Comparison of ENCODE assay signal across 20 cellular contexts in the genomic region with DNA sequence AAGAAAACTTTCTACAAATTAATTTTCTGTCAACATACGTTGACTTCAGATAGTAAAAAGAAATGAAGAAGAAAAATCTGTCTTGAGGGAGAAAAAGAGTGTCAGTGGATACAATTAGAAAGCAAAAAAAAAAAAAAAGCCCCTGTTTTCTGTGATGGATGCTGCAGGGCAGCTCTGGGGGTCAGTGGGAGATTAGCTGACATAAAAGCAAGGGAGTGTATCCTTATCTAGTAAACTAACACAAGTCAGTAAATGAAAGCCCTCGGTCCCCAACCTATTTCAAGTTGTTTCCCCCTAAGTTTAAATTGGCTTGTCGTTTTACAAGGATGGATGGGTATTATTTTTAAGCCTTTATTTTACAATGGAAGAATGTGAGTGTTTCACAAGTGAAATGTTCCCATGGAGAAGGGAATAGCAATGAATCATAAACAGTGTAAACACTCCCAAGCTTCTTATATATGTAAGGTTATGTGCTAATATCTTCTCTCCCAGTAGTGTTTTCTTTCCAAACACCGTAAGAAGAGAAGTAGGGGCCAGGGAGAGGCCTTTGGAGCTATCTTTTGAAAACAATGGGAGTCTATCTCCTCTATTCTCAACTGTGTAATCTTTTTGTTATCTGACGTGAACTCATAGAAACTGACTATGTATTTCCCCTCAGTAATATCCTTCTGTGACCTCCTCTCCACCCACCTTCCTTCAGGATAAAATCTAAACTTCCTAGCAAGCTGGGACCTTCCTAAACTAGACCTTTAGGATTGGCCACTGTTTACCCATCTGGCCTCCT.
DNase-seq lines count a peak whose midpoint lies in the region; ATAC-seq, FAIRE-seq and TF ChIP-seq lines count a peak whose summit lies in the region.
"Had no signal": no experiment of that assay in that cellular context is flagged by ENCODE, and none has a peak within 500 bp of the region (broad histone marks: within the 10 kb centered on the region; RNA-seq: fewer than 3 reads in every experiment).

No MANE protein-coding gene starts in this region.

- no peaks in the 10 kb centered on the region for H3K36me3 Mint-ChIP-seq in astrocyte (ENCODE audit: low read depth, unreplicated experiment)

- H4K20me1 ChIP-seq in astrocyte (ENCODE audit: insufficient read depth, low read length) = no peaks in the 10 kb centered on the region
- H4K20me1 ChIP-seq in hepatocyte (ENCODE audit: insufficient read depth, poor library complexity, severe bottlenecking) = no peaks in the 10 kb centered on the region

- H3K36me3 ChIP-seq in astrocyte (ENCODE audit: insufficient read depth, low read length) (no peaks in the 10 kb centered on the region), hepatocyte (replicated peaks; ENCODE audit: insufficient read depth, low read depth) (no peaks in the 10 kb centered on the region), skeletal muscle satellite cell (ENCODE audit: insufficient read depth, low read length) (no peaks in the 10 kb centered on the region)
- H3K36me3 ChIP-seq: suprapubic skin had no signal

- POLR2A ChIA-PET in HEK293T (lab: Yijun Ruan, JAX) = interaction anchor here (1.4 kb wide), 1 partner anchor 10 kb away, joined by 4 read pairs; no protein-coding TSS in a partner anchor

- no peak overlapping the region for H2AFZ ChIP-seq in astrocyte (ENCODE audit: low read depth, low read length)
- H2AFZ ChIP-seq in hepatocyte = no peak overlapping the region

- no peak overlapping the region for H3K4me3 ChIP-seq in astrocyte (ENCODE audit: insufficient read depth, low read depth, low read length)
- no peak overlapping the region for H3K4me3 ChIP-seq in hepatocyte
- H3K4me3 ChIP-seq in skeletal muscle satellite cell (ENCODE audit: low read length) = no peak overlapping the region
- H3K4me3 ChIP-seq: K562, mucosa of descending colon, suprapubic skin had no signal

- H3K27ac ChIP-seq in astrocyte (ENCODE audit: low read depth, low read length) (no peak overlapping the region), hepatocyte (peak overlapping the region; percentile 35)
- H3K27ac ChIP-seq: suprapubic skin had no signal

- H3K4me1 ChIP-seq in astrocyte (ENCODE audit: insufficient read depth, low read length) (no peaks in the 10 kb centered on the region), hepatocyte (ENCODE audit: insufficient read depth) (peaks cover 8% of the 10 kb centered on the region), skeletal muscle satellite cell (ENCODE audit: control insufficient read depth, insufficient read depth, low read length) (peaks cover 23% of the 10 kb centered on the region)
- H3K4me1 ChIP-seq: suprapubic skin had no signal

- no peaks in the 10 kb centered on the region for H3K79me2 ChIP-seq in astrocyte (ENCODE audit: insufficient read depth, low read length)
- no peaks in the 10 kb centered on the region for H3K79me2 ChIP-seq in hepatocyte

- CTCF ChIA-PET in HEK293T (lab: Yijun Ruan, JAX) = interaction anchor here (1.3 kb wide), 1 partner anchor 54 kb away, joined by 4 read pairs; no protein-coding TSS in a partner anchor

- no peaks in the 10 kb centered on the region for H3K9me3 Mint-ChIP-seq in astrocyte (ENCODE audit: unreplicated experiment)
- H3K9me3 Mint-ChIP-seq: activated CD4-positive, alpha-beta T cell treated with anti-CD3 and anti-CD28 coated beads, Interleukin-2, amount 10 ng/mL, durations not matched to agents 24 days and 14 days had no signal

- H3K9me2 ChIP-seq in hepatocyte (replicated peaks; ENCODE audit: insufficient read depth) = no peaks in the 10 kb centered on the region

- H3K27me3 ChIP-seq in astrocyte (ENCODE audit: insufficient read depth, low read length) (no peaks in the 10 kb centered on the region), hepatocyte (no peaks in the 10 kb centered on the region), skeletal muscle satellite cell (ENCODE audit: control insufficient read depth, insufficient read depth, low read length) (no peaks in the 10 kb centered on the region)
- H3K27me3 ChIP-seq: suprapubic skin had no signal

- H3K9me3 ChIP-seq in astrocyte (ENCODE audit: insufficient read depth, low read depth, low read length) (no peaks in the 10 kb centered on the region), hepatocyte (ENCODE audit: low read depth) (no peaks in the 10 kb centered on the region), skeletal muscle satellite cell (replicated peaks; ENCODE audit: low read length) (no peaks in the 10 kb centered on the region)
- H3K9me3 ChIP-seq: mucosa of descending colon, suprapubic skin had no signal

- H3K9ac ChIP-seq in astrocyte (ENCODE audit: low read length) (no peak overlapping the region), skeletal muscle satellite cell (ENCODE audit: low read depth, low read length) (no peak overlapping the region)

- ATAC-seq in HG02938 (IDR thresholded peaks at IDR 0.05; ENCODE audit: unreplicated experiment) (no peak), HG03521 (IDR thresholded peaks at IDR 0.05; ENCODE audit: unreplicated experiment) (no peak)
- ATAC-seq: K562, mucosa of descending colon had no signal

- no peak overlapping the region for H3K27ac Mint-ChIP-seq in astrocyte (ENCODE audit: unreplicated experiment)
- H3K27ac Mint-ChIP-seq: activated CD4-positive, alpha-beta T cell treated with anti-CD3 and anti-CD28 coated beads, Interleukin-2, amount 10 ng/mL, durations not matched to agents 24 days and 14 days had no signal

- no peak overlapping the region for H3K4me3 Mint-ChIP-seq in astrocyte (ENCODE audit: unreplicated experiment)
- H3K4me3 Mint-ChIP-seq: activated CD4-positive, alpha-beta T cell treated with anti-CD3 and anti-CD28 coated beads, Interleukin-2, amount 10 ng/mL, durations not matched to agents 24 days and 14 days had no signal

- H3K4me1 Mint-ChIP-seq in astrocyte (ENCODE audit: low read depth, unreplicated experiment) = peaks cover 3% of the 10 kb centered on the region
- H3K4me1 Mint-ChIP-seq: activated CD4-positive, alpha-beta T cell treated with anti-CD3 and anti-CD28 coated beads, Interleukin-2, amount 10 ng/mL, durations not matched to agents 24 days and 14 days had no signal

- H3K4me2 ChIP-seq in astrocyte (ENCODE audit: low read length) = no peak overlapping the region
- peak overlapping the region; percentile 33 for H3K4me2 ChIP-seq in hepatocyte
- peak overlapping the region; percentile 39 for H3K4me2 ChIP-seq in skeletal muscle satellite cell (ENCODE audit: low read length)

- H3K27me3 Mint-ChIP-seq in astrocyte (ENCODE audit: low read depth, unreplicated experiment) = no peaks in the 10 kb centered on the region
- H3K27me3 Mint-ChIP-seq: activated CD4-positive, alpha-beta T cell treated with anti-CD3 and anti-CD28 coated beads, Interleukin-2, amount 10 ng/mL, durations not matched to agents 24 days and 14 days had no signal

- DNase-seq in HEK293T (ENCODE audit: extremely low spot score) (no peak), astrocyte (ENCODE audit: low read depth) (peak; percentile 13), hepatocyte (ENCODE audit: low spot score) (no peak), cerebellar nuclear complex (lab: John Stamatoyannopoulos, UW) (no peak)
- DNase-seq: activated CD4-positive, alpha-beta T cell treated with anti-CD3 and anti-CD28 coated beads, Interleukin-2, amount 10 ng/mL, durations not matched to agents 24 days and 14 days; activated naive CD4-positive, alpha-beta T cell treated with Interleukin-2 at 50 U/mL for 16 hours; dermis blood vessel endothelial cell; GOT3; left cardiac atrium; mucosa of descending colon; NCI-H1092; NCI-H2107; occipital lobe; stimulated activated CD4-positive, alpha-beta T cell treated with anti-CD3 and anti-CD28 coated beads, Interleukin-4, amount 100 ng/mL, for 1 hour; T1000 had no signal

- no peak for TF ChIP-seq CTCF in astrocyte (IDR thresholded peaks at IDR 0.05; ENCODE audit: insufficient read depth, low read depth, low read length)
- no peak for TF ChIP-seq CTCF in hepatocyte (IDR thresholded peaks at IDR 0.05; ENCODE audit: poor library complexity)

- FAIRE-seq in astrocyte (lab: Jason Lieb, UNC) = no peak
- FAIRE-seq: K562 had no signal

- WGBS in hepatocyte (ENCODE audit: low lambda C conversion rate, missing lambda C conversion rate) = 29% methylated on average over 5 of the region's 5 CpGs

TF ChIP-seq in HEK293T, 16 proteins besides CTCF, POLR2A, EP300 and RAD21:
- TF ChIP-seq ZNF384 (IDR thresholded peaks at IDR 0.05) = peak; percentile 50; the same call in 1 of the 2 replicates
- no peak for TF ChIP-seq L3MBTL2 (conservative IDR thresholded peaks at IDR 0.05)
TF ChIP-seq in HEK293T: peak in this region for 1.
